In genomic region chr11:110432713-110433392, GRCh38 we compare ENCODE assay signal across 9 cellular contexts. TPM values are rescaled to one million over a fixed set of nuclear protein-coding genes. Genes with fewer than 3 reads are reported as not detected.
DNase-seq lines count a peak whose midpoint lies in the region; ATAC-seq and TF ChIP-seq lines count a peak whose summit lies in the region.
"Had no signal": no experiment of that assay in that cellular context is flagged by ENCODE, and none has a peak within 500 bp of the region (broad histone marks: within the 10 kb centered on the region; RNA-seq: fewer than 3 reads in every experiment).

No MANE protein-coding gene starts in this region.

- no peak for ATAC-seq in activated T-cell treated with anti-CD3 and anti-CD28 coated beads, Interleukin-2, amount 50 U/mL, for 72 hours (replicated peaks in 1 of 2)
- ATAC-seq in GM19023 (IDR thresholded peaks at IDR 0.05; ENCODE audit: unreplicated experiment), result no peak

- no peaks in the 10 kb centered on the region for H3K9me3 Mint-ChIP-seq in activated T-cell treated with anti-CD3 and anti-CD28 coated beads, Interleukin-2, amount 50 U/mL, for 72 hours
- H3K9me3 Mint-ChIP-seq: CD14-positive monocyte had no signal

- no peaks in the 10 kb centered on the region for H3K27me3 Mint-ChIP-seq in activated T-cell treated with anti-CD3 and anti-CD28 coated beads, Interleukin-2, amount 50 U/mL, for 72 hours (ENCODE audit: low read depth)

- no peaks in the 10 kb centered on the region for H3K27me3 ChIP-seq in subcutaneous abdominal adipose tissue (ENCODE audit: control insufficient read depth in 5 of 5, insufficient read depth in 4 of 5, low read length in 5 of 5)

- peaks cover 9 to 51% (median 32%) of the 10 kb centered on the region in 5 donors for H3K4me1 ChIP-seq in subcutaneous abdominal adipose tissue (ENCODE audit: control insufficient read depth in 5 of 5, insufficient read depth in 5 of 5, low read length in 5 of 5)

- H3K9me3 ChIP-seq in subcutaneous abdominal adipose tissue (ENCODE audit: control insufficient read depth in 5 of 5, low read length in 5 of 5), result no peaks in the 10 kb centered on the region

- no peak for DNase-seq in activated T-cell treated with anti-CD3 and anti-CD28 coated beads, Interleukin-2, amount 50 U/mL, for 72 hours
- no peak for DNase-seq in activated T-cell treated with anti-CD3 and anti-CD28 coated beads, Interleukin-2, amount 50 U/mL, for 48 hours
- DNase-seq in RKO (ENCODE audit: low spot score), result peak; percentile 22
- no peak for DNase-seq in epithelial cell of proximal tubule (ENCODE audit: low read depth)
- DNase-seq in GM13977 (ENCODE audit: low spot score), result no peak
- DNase-seq in cerebellum (ENCODE audit: low spot score), result no peak

- peaks cover 0 to 7% (median 0%) of the 10 kb centered on the region in 5 donors for H3K36me3 ChIP-seq in subcutaneous abdominal adipose tissue (ENCODE audit: control insufficient read depth in 5 of 5, insufficient read depth in 5 of 5, low read length in 5 of 5)

- peak overlapping the region; percentile 77 for H3K27ac Mint-ChIP-seq in activated T-cell treated with anti-CD3 and anti-CD28 coated beads, Interleukin-2, amount 50 U/mL, for 72 hours

- peaks cover 77% of the 10 kb centered on the region for H3K4me1 Mint-ChIP-seq in activated T-cell treated with anti-CD3 and anti-CD28 coated beads, Interleukin-2, amount 50 U/mL, for 72 hours (ENCODE audit: low read depth)

- peak overlapping the region; percentile 25 for H3K27ac ChIP-seq in subcutaneous abdominal adipose tissue (ENCODE audit: low read depth, low read length)

- H3K4me3 Mint-ChIP-seq in activated T-cell treated with anti-CD3 and anti-CD28 coated beads, Interleukin-2, amount 50 U/mL, for 72 hours, result peak overlapping the region in 1 of 2 donors; percentile 71
- H3K4me3 Mint-ChIP-seq: CD14-positive monocyte had no signal

- peak overlapping the region in 1 of 5 donors; percentile 21 for H3K9ac ChIP-seq in subcutaneous abdominal adipose tissue (ENCODE audit: low read length in 5 of 5)

- in situ Hi-C loops in GM13977 (cut with MboI; ENCODE audit: low pct_unique_long_range_greater_than_20kb, low sequenced_read_pairs, unreplicated experiment), result loop anchor here (10.0 to 25.0 kb wide), 2 partner anchors 228 to 1004 kb away; no protein-coding TSS in a partner anchor

- TF ChIP-seq CTCF in epithelial cell of proximal tubule (conservative IDR thresholded peaks at IDR 0.05; ENCODE audit: low read depth, low read length) (peak; percentile 17), GM13977 (IDR thresholded peaks at IDR 0.05; ENCODE audit: extremely low read depth, insufficient read depth, missing control alignments) (no peak)

- no peak overlapping the region for H3K4me3 ChIP-seq in epithelial cell of proximal tubule (ENCODE audit: low read depth, low read length)
- no peak overlapping the region for H3K4me3 ChIP-seq in subcutaneous abdominal adipose tissue (ENCODE audit: low read depth in 1 of 5, low read length in 5 of 5)

- H3K36me3 Mint-ChIP-seq in activated T-cell treated with anti-CD3 and anti-CD28 coated beads, Interleukin-2, amount 50 U/mL, for 72 hours (ENCODE audit: insufficient read depth in 2 of 2), result peaks cover 3 to 9% of the 10 kb centered on the region in 2 donors

RNA-seq across cellular contexts. Expression of gene FDX1, which starts 3.1 kb away (rescaled TPM):
- total RNA-seq in activated T-cell treated with anti-CD3 and anti-CD28 coated beads, Interleukin-2, amount 50 U/mL, for 72 hours, result 1 to 10 TPM; 7.7 to 8.0 TPM
- total RNA-seq in epithelial cell of proximal tubule (14.2 and 15.2 TPM in 2 replicates), cerebellum (8.4 TPM)
